ENCODE assay signal across 1 cellular context in genomic region chr6:125717120-125717731, GRCh38.
A peak's percentile ranks its signal among the peaks of the same experiment; 100 is the strongest.
TF ChIP-seq lines count a peak whose summit lies in the region.

No MANE protein-coding gene starts in this region.

TF ChIP-seq in GM12878, 131 proteins besides CTCF, POLR2A, EP300 and RAD21 (continues in another document):
- 0 out of 2 replicates have a peak, but pooled peaks have one; percentile 29 for TF ChIP-seq GABPA (IDR thresholded peaks at IDR 0.05; ENCODE audit: low read depth)
- peak; percentile 53 for TF ChIP-seq SMAD1 (IDR thresholded peaks at IDR 0.05; ENCODE audit: low read depth, partially characterized antibody)
- TF ChIP-seq MTA3 (IDR thresholded peaks at IDR 0.05; ENCODE audit: borderline replicate concordance, low read length), result no peak
- peak; percentile 29; the same call in 1 of the 2 replicates for TF ChIP-seq NR2F1 (conservative IDR thresholded peaks at IDR 0.05)
- TF ChIP-seq MLLT1 (IDR thresholded peaks at IDR 0.05), result no peak
- TF ChIP-seq JUNB (IDR thresholded peaks at IDR 0.05), result peak; percentile 91
- peak; percentile 93 for TF ChIP-seq NFIC (IDR thresholded peaks at IDR 0.05; ENCODE audit: low read depth, low read length)
- TF ChIP-seq ZNF687 (IDR thresholded peaks at IDR 0.05), result no peak
- no peak for TF ChIP-seq ZNF207 (IDR thresholded peaks at IDR 0.05; ENCODE audit: borderline replicate concordance)
- no peak for TF ChIP-seq SMC3 (IDR thresholded peaks at IDR 0.05; ENCODE audit: borderline replicate concordance, low read length)
- no peak for TF ChIP-seq SIX5 (IDR thresholded peaks at IDR 0.05; ENCODE audit: low read depth, low read length, severe bottlenecking)
- peak; percentile 48; the same call in 1 of the 2 replicates for TF ChIP-seq ATF2 (IDR thresholded peaks at IDR 0.05; ENCODE audit: low read length)
- peak; percentile 44; the same call in 1 of the 2 replicates for TF ChIP-seq ATF7 (IDR thresholded peaks at IDR 0.05; ENCODE audit: low read depth)
- 0 out of 2 replicates have a peak, but pooled peaks have one; percentile 2 for TF ChIP-seq DPF2 (IDR thresholded peaks at IDR 0.05)
- no peak for TF ChIP-seq YBX1 (IDR thresholded peaks at IDR 0.05)
- no peak for TF ChIP-seq ZZZ3 (IDR thresholded peaks at IDR 0.05; ENCODE audit: control insufficient read depth, insufficient read length, low read depth)
- no peak for TF ChIP-seq SRF (IDR thresholded peaks at IDR 0.05; ENCODE audit: low read depth in 2 of 2, low read length in 2 of 2)
- TF ChIP-seq TBL1XR1 (IDR thresholded peaks at IDR 0.05; ENCODE audit: low read depth, low read length), result peak; percentile 74
- TF ChIP-seq POU2F2 (IDR thresholded peaks at IDR 0.05; ENCODE audit: borderline replicate concordance, low read depth, low read length), result no peak
- no peak for TF ChIP-seq CUX1 (IDR thresholded peaks at IDR 0.05; ENCODE audit: insufficient replicate concordance, low read depth, low read length)
- no peak for TF ChIP-seq RB1 (IDR thresholded peaks at IDR 0.05; ENCODE audit: borderline replicate concordance)
- no peak for TF ChIP-seq BMI1 (IDR thresholded peaks at IDR 0.05; ENCODE audit: borderline replicate concordance)
- TF ChIP-seq RELB (IDR thresholded peaks at IDR 0.05; ENCODE audit: low read depth), result peak; percentile 65; the same call in 1 of the 2 replicates
- TF ChIP-seq BCL11A (IDR thresholded peaks at IDR 0.05; ENCODE audit: low read depth, low read length), result no peak
- no peak for TF ChIP-seq HSF1 (IDR thresholded peaks at IDR 0.05; ENCODE audit: low read depth, low read length)
- TF ChIP-seq MAX (IDR thresholded peaks at IDR 0.05; ENCODE audit: low read depth, low read length), result no peak
- no peak for TF ChIP-seq EZH2 (IDR thresholded peaks at IDR 0.05; ENCODE audit: borderline replicate concordance, control insufficient read depth, low read depth, low read length)
- TF ChIP-seq MYB (IDR thresholded peaks at IDR 0.05; ENCODE audit: borderline replicate concordance, low read depth, low read length), result no peak
- no peak for TF ChIP-seq CHD4 (IDR thresholded peaks at IDR 0.05)
- no peak for TF ChIP-seq TARDBP (IDR thresholded peaks at IDR 0.05; ENCODE audit: borderline replicate concordance)
- no peak for TF ChIP-seq WRNIP1 (IDR thresholded peaks at IDR 0.05; ENCODE audit: borderline replicate concordance, low read depth, low read length)
- no peak for TF ChIP-seq PML (IDR thresholded peaks at IDR 0.05; ENCODE audit: low read length)
- peak; percentile 94 for TF ChIP-seq RUNX3 (IDR thresholded peaks at IDR 0.05; ENCODE audit: low read length)
- TF ChIP-seq POLR2AphosphoS5 (IDR thresholded peaks at IDR 0.05; ENCODE audit: low read length), result no peak
- TF ChIP-seq YY1 (IDR thresholded peaks at IDR 0.05; ENCODE audit: low read depth, low read length), result no peak
- peak; percentile 75 for TF ChIP-seq MEF2B (IDR thresholded peaks at IDR 0.05; ENCODE audit: partially characterized antibody, poor library complexity, severe bottlenecking)
- TF ChIP-seq KDM1A (IDR thresholded peaks at IDR 0.05; ENCODE audit: borderline replicate concordance), result no peak
- 0 out of 2 replicates have a peak, but pooled peaks have one; percentile 24 for TF ChIP-seq JUND (IDR thresholded peaks at IDR 0.05; ENCODE audit: low read depth, low read length)
- TF ChIP-seq STAT1 (conservative IDR thresholded peaks at IDR 0.05), result no peak
- no peak for TF ChIP-seq TCF12 (IDR thresholded peaks at IDR 0.05; ENCODE audit: low read depth, low read length)
- no peak for TF ChIP-seq RCOR1 (conservative IDR thresholded peaks at IDR 0.05; ENCODE audit: low read depth, low read length)
- TF ChIP-seq PAX8 (IDR thresholded peaks at IDR 0.05), result no peak
- TF ChIP-seq BCLAF1 (IDR thresholded peaks at IDR 0.05), result no peak
- peak; percentile 63; the same call in 1 of the 2 replicates for TF ChIP-seq CBX5 (IDR thresholded peaks at IDR 0.05; ENCODE audit: low read depth)
- TF ChIP-seq LARP7 (IDR thresholded peaks at IDR 0.05), result no peak
- no peak for TF ChIP-seq EED (IDR thresholded peaks at IDR 0.05; ENCODE audit: low read depth)
- no peak for TF ChIP-seq NBN (IDR thresholded peaks at IDR 0.05)
- TF ChIP-seq RELA (IDR thresholded peaks at IDR 0.05; ENCODE audit: borderline replicate concordance, partially characterized antibody), result no peak
